ENCODE assay signal across 8 cellular contexts in the genomic region with DNA sequence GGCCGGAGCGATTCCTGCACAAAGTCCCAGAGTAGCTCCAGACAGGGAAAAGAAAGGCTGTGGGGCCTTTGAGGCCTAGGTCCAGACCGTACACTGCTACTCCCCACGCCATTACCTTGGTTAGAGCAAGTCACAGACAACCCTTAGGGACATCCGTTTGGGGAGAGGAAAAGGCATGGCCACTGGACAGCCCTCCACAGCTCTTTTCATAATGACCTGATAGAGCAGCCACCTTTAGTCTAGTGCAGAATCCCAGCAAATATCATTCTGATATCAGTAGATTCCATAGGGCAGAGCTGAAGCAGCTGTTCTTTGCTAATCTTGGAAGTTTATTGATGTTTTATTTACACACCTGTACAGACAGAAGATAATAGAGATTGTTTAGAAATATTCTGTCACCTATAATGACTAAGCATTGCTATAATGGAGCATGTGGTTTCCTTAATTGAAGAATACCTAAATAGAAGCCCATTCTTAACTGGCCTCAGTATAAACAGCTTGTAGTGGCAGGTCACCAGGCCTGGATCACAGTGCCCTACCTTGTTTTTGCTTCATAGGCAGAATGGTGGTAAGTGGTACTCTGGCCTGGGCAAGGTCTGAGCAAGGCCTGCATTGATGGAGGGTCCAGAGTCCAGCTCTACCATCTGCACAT. TPM values are rescaled to one million over a fixed set of nuclear protein-coding genes. Genes with fewer than 3 reads are reported as not detected.
DNase-seq lines count a peak whose midpoint lies in the region; ATAC-seq and TF ChIP-seq lines count a peak whose summit lies in the region.

No MANE protein-coding gene starts in this region.

- intact Hi-C loops in heart right ventricle (cut with DNase I), result no loop called here
- intact Hi-C loops in Right ventricle myocardium inferior (cut with DNase I), result loop anchor here (2.0 kb wide), 1 partner anchor 20 kb away; no protein-coding TSS in a partner anchor
- intact Hi-C loops in adrenal gland (cut with DNase I), result no loop called here
- intact Hi-C loops in aorta (cut with DNase I), result loop anchor here in 1 of 2 donors (10.0 kb wide), 1 partner anchor 110 kb away; the partner anchor contains the start of gene ZMIZ2

- TF ChIP-seq CTCF in heart right ventricle (IDR thresholded peaks at IDR 0.05), result no peak
- TF ChIP-seq CTCF in adrenal gland (IDR thresholded peaks at IDR 0.05), result no peak

- H3K27me3 ChIP-seq in heart right ventricle (no peaks in the 10 kb centered on the region), adrenal gland (no peaks in the 10 kb centered on the region), mucosa of rectum (ENCODE audit: control insufficient read depth in 2 of 2, insufficient read depth in 2 of 2, low read length in 2 of 2) (no peaks in the 10 kb centered on the region), aorta (ENCODE audit: control insufficient read depth in 1 of 2, insufficient read depth in 2 of 2, low read length in 1 of 2) (no peaks in the 10 kb centered on the region)

- H3K4me1 ChIP-seq in heart right ventricle (peaks cover 4 to 99% (median 79%) of the 10 kb centered on the region in 9 donors), adrenal gland (replicated peaks in 1 of 2) (peaks cover 38 to 50% of the 10 kb centered on the region in 2 donors), mucosa of rectum (ENCODE audit: control insufficient read depth in 2 of 2, insufficient read depth in 2 of 2, low read length in 2 of 2) (peaks cover 68 to 79% of the 10 kb centered on the region in 2 donors), aorta (ENCODE audit: control insufficient read depth in 1 of 2, insufficient read depth in 2 of 2, low read length in 2 of 2) (peaks cover 0 to 5% of the 10 kb centered on the region in 2 donors)

- H3K4me3 ChIP-seq in heart right ventricle, result no peak overlapping the region
- no peak overlapping the region for H3K4me3 ChIP-seq in adrenal gland
- peak overlapping the region in 1 of 2 donors; percentile 6 for H3K4me3 ChIP-seq in mucosa of rectum (ENCODE audit: low read length in 2 of 2)
- H3K4me3 ChIP-seq in aorta (ENCODE audit: low read length in 2 of 2), result no peak overlapping the region

- ATAC-seq in heart right ventricle, result no peak
- ATAC-seq in Right ventricle myocardium inferior, result no peak
- no peak for ATAC-seq in aorta (ENCODE audit: low FRiP score)
- ATAC-seq in HG02981 (IDR thresholded peaks at IDR 0.05; ENCODE audit: unreplicated experiment), result no peak
- no peak for ATAC-seq in GM18907 (IDR thresholded peaks at IDR 0.05; ENCODE audit: unreplicated experiment)

- no peaks in the 10 kb centered on the region for H3K9me3 ChIP-seq in heart right ventricle
- no peaks in the 10 kb centered on the region for H3K9me3 ChIP-seq in adrenal gland (replicated peaks in 1 of 3)
- H3K9me3 ChIP-seq in mucosa of rectum (ENCODE audit: control insufficient read depth in 2 of 2, low read length in 2 of 2), result no peaks in the 10 kb centered on the region
- H3K9me3 ChIP-seq in aorta (ENCODE audit: control insufficient read depth, low read length), result no peaks in the 10 kb centered on the region

- H3K9ac ChIP-seq in mucosa of rectum (ENCODE audit: low read depth in 1 of 2, low read length in 2 of 2), result peak overlapping the region; percentile 42 to 57

- peaks cover 0 to 21% (median 0%) of the 10 kb centered on the region in 9 donors for H3K36me3 ChIP-seq in heart right ventricle
- H3K36me3 ChIP-seq in adrenal gland (replicated peaks in 1 of 2), result no peaks in the 10 kb centered on the region
- peaks cover 5 to 11% of the 10 kb centered on the region in 2 donors for H3K36me3 ChIP-seq in mucosa of rectum (ENCODE audit: control insufficient read depth in 2 of 2, insufficient read depth in 2 of 2, low read length in 2 of 2)
- H3K36me3 ChIP-seq in aorta (ENCODE audit: control insufficient read depth in 1 of 2, insufficient read depth in 2 of 2, low read length in 1 of 2), result no peaks in the 10 kb centered on the region

- 64 to 77% methylated on average over 5 of the region's 5 CpGs for WGBS in heart right ventricle, 2 donors
- 58 to 71% (median 65%) methylated on average over 4 to 5 of the region's 5 CpGs for WGBS in adrenal gland, 4 donors
- 18 to 22% methylated on average over 5 of the region's 5 CpGs for WGBS in aorta, 2 donors

- H3K27ac ChIP-seq in heart right ventricle (peak overlapping the region; percentile 46 to 94 (median 79)), adrenal gland (peak overlapping the region; percentile 15 to 89 (median 77)), mucosa of rectum (ENCODE audit: low read depth in 2 of 2, low read length in 2 of 2) (peak overlapping the region; percentile 78 to 91), aorta (ENCODE audit: low read depth in 1 of 2, low read length in 2 of 2) (peak overlapping the region; percentile 85 to 91)

- peak in 1 of 2 donors; percentile 9 for TF ChIP-seq POLR2A in adrenal gland (IDR thresholded peaks at IDR 0.05)

- DNase-seq in heart right ventricle (no peak), Right ventricle myocardium inferior (ENCODE audit: missing footprints) (no peak), adrenal gland (no peak), aorta (no peak), DMS79 treated with DMSO at 0.1 percent for 48 hours (lab: John Stamatoyannopoulos, UW) (no peak)

RNA-seq across cellular contexts. Expression of gene OGDH, which starts 27.9 kb away (rescaled TPM):
- 100 to 1,000 TPM; 500 to 724 (median 679) TPM for total RNA-seq in heart right ventricle
- polyA plus RNA-seq in heart right ventricle, result 100 to 1,000 TPM; 202 to 421 TPM
- 679 TPM for total RNA-seq in Right ventricle myocardium inferior
- 100 to 1,000 TPM; 128 to 284 (median 151) TPM for total RNA-seq in adrenal gland
- 100 to 1,000 TPM in 1 of 3 donors, 10 to 100 TPM in 2; 46.0 to 148 (median 59.8) TPM for polyA plus RNA-seq in adrenal gland
- 10 to 100 TPM; 84.7 to 95.3 TPM for total RNA-seq in aorta
- polyA plus RNA-seq in aorta, result 10 to 100 TPM; 27.0 to 28.4 TPM

RNA-seq across cellular contexts. Expression of gene TMED4, which starts 52.3 kb away (rescaled TPM):
- total RNA-seq in heart right ventricle (10 to 100 TPM; 55.4 to 81.4 (median 69.4) TPM), Right ventricle myocardium inferior (49.7 TPM), adrenal gland (100 to 1,000 TPM in 6 of 8 donors, 10 to 100 TPM in 2; 87.5 to 189 (median 127) TPM), aorta (10 to 100 TPM; 62.2 to 66.8 TPM)
- polyA plus RNA-seq in heart right ventricle (10 to 100 TPM; 42.9 to 45.6 TPM), adrenal gland (10 to 100 TPM; 45.2 to 64.9 (median 46.7) TPM), aorta (10 to 100 TPM; 47.2 to 77.0 TPM)
